In genomic region chr17:27236710-27237315, GRCh38 we compare ENCODE assay signal across 8 cellular contexts. TPM values are rescaled to one million over a fixed set of nuclear protein-coding genes. Genes with fewer than 3 reads are reported as not detected.
DNase-seq lines count a peak whose midpoint lies in the region; ATAC-seq and TF ChIP-seq lines count a peak whose summit lies in the region.

No MANE protein-coding gene starts in this region.

- peaks cover 13% of the 10 kb centered on the region for H3K4me1 Mint-ChIP-seq in activated naive CD4-positive, alpha-beta T cell treated with anti-CD3 and anti-CD28 coated beads for 36 hours (ENCODE audit: low read depth)
- H3K4me1 Mint-ChIP-seq in glutamatergic neuron (ENCODE audit: low read depth, unreplicated experiment): no peaks in the 10 kb centered on the region

- no peaks in the 10 kb centered on the region for H3K9me3 ChIP-seq in MG63
- H3K9me3 ChIP-seq in psoas muscle: no peaks in the 10 kb centered on the region

- H3K36me3 ChIP-seq in MG63 (no peaks in the 10 kb centered on the region), psoas muscle (ENCODE audit: insufficient read depth in 1 of 2, low read depth in 1 of 2) (no peaks in the 10 kb centered on the region)

- H3K9me3 Mint-ChIP-seq in activated naive CD4-positive, alpha-beta T cell treated with anti-CD3 and anti-CD28 coated beads for 36 hours: no peaks in the 10 kb centered on the region
- H3K9me3 Mint-ChIP-seq in glutamatergic neuron (ENCODE audit: unreplicated experiment): peaks cover 2% of the 10 kb centered on the region

- H3K27me3 ChIP-seq in MG63 (no peaks in the 10 kb centered on the region), psoas muscle (ENCODE audit: insufficient read depth in 3 of 3, low read length in 2 of 3) (no peaks in the 10 kb centered on the region)

- WGBS in psoas muscle, 3 donors: 61 to 66% (median 65%) methylated on average over 3 of the region's 3 CpGs

- DNase-seq in ELF-1 (ENCODE audit: low read depth, low spot score) (peak; percentile 37), MG63 (peak; percentile 27), SKM-1 (lab: John Stamatoyannopoulos, UW; ENCODE audit: unreplicated experiment) (peak; percentile 34), glutamatergic neuron (peak; percentile 78), psoas muscle (peak; percentile 57 to 67)
- peak; percentile 90 for DNase-seq in activated naive CD4-positive, alpha-beta T cell treated with anti-CD3 and anti-CD28 coated beads for 36 hours

- peak; percentile 85 to 90 (median 88) for ATAC-seq in psoas muscle
- no peak for ATAC-seq in HG03565 (IDR thresholded peaks at IDR 0.05; ENCODE audit: unreplicated experiment)
- no peak for ATAC-seq in HG03196 (IDR thresholded peaks at IDR 0.05; ENCODE audit: unreplicated experiment)

- H3K4me1 ChIP-seq in psoas muscle: no peaks in the 10 kb centered on the region

- no peak overlapping the region for H3K4me3 ChIP-seq in MG63
- H3K4me3 ChIP-seq in psoas muscle: no peak overlapping the region

- intact Hi-C loops in activated naive CD4-positive, alpha-beta T cell treated with anti-CD3 and anti-CD28 coated beads for 36 hours (cut with micrococcal nuclease): loop anchor here (1.0 to 5.0 kb wide), 5 partner anchors 95 to 520 kb away; no protein-coding TSS in a partner anchor
- intact Hi-C loops in psoas muscle (cut with DNase I): loop anchor here (1.0 to 10.0 kb wide), 6 partner anchors 96 to 418 kb away; no protein-coding TSS in a partner anchor

- TF ChIP-seq CTCF in glutamatergic neuron (IDR thresholded peaks at IDR 0.05; ENCODE audit: partially characterized antibody, unreplicated experiment) (peak; percentile 93), psoas muscle (IDR thresholded peaks at IDR 0.05) (peak; percentile 99)

- H3K36me3 Mint-ChIP-seq in activated naive CD4-positive, alpha-beta T cell treated with anti-CD3 and anti-CD28 coated beads for 36 hours (ENCODE audit: low read depth): no peaks in the 10 kb centered on the region
- no peaks in the 10 kb centered on the region for H3K36me3 Mint-ChIP-seq in glutamatergic neuron (ENCODE audit: unreplicated experiment)

- no peaks in the 10 kb centered on the region for H3K27me3 Mint-ChIP-seq in activated naive CD4-positive, alpha-beta T cell treated with anti-CD3 and anti-CD28 coated beads for 36 hours (ENCODE audit: low read depth)
- H3K27me3 Mint-ChIP-seq in glutamatergic neuron (ENCODE audit: unreplicated experiment): peaks cover 2% of the 10 kb centered on the region

- no peak overlapping the region for H3K27ac ChIP-seq in psoas muscle

- CTCF ChIA-PET in activated naive CD4-positive, alpha-beta T cell treated with anti-CD3 and anti-CD28 coated beads for 36 hours (lab: Charles Lee): interaction anchor here (0.6 to 5.2 kb wide), 49 partner anchors 9 to 1018 kb away, joined by 3 to 110 read pairs (median 5); partner anchors contain the start of gene WSB1

- H3K4me3 Mint-ChIP-seq in activated naive CD4-positive, alpha-beta T cell treated with anti-CD3 and anti-CD28 coated beads for 36 hours: no peak overlapping the region
- H3K4me3 Mint-ChIP-seq in glutamatergic neuron (ENCODE audit: unreplicated experiment): no peak overlapping the region

- no peak overlapping the region for H3K27ac Mint-ChIP-seq in activated naive CD4-positive, alpha-beta T cell treated with anti-CD3 and anti-CD28 coated beads for 36 hours
- no peak overlapping the region for H3K27ac Mint-ChIP-seq in glutamatergic neuron (ENCODE audit: unreplicated experiment)

RNA-seq across cellular contexts. Expression of gene WSB1, which starts 57.1 kb away (rescaled TPM):
- 46.4 and 76.4 TPM in 2 replicates for total RNA-seq in MG63 (2014; rRNA removed; shearing (Covaris generic); ENCODE audit: low replicate concordance)
- total RNA-seq in activated naive CD4-positive, alpha-beta T cell treated with anti-CD3 and anti-CD28 coated beads for 36 hours: 100 to 1,000 TPM; 112 to 118 TPM
- 633 TPM for total RNA-seq in glutamatergic neuron (ENCODE audit: unreplicated experiment)
- 10 to 100 TPM; 35.3 to 42.8 (median 39.5) TPM for total RNA-seq in psoas muscle
- polyA plus RNA-seq in psoas muscle: 10 to 100 TPM; 32.4 to 53.6 (median 45.4) TPM

Comparison
In these comparisons a context has a peak if more than half of its experiments do, and no peak if none do; other contexts are left out.
1. DNase-seq: peak in every context shown above with its lines; median percentile 90 in activated naive CD4-positive, alpha-beta T cell treated with anti-CD3 and anti-CD28 coated beads for 36 hours; 78 in glutamatergic neuron; 62 in psoas muscle; 37 in ELF-1; 34 in SKM-1; 27 in MG63.
2. ATAC-seq: peak in psoas muscle (4 of 4); none in HG03565 (single experiment) and HG03196 (single experiment).